ENCODE assay signal across 8 cellular contexts in genomic region chr9:131739192-131739961, GRCh38. TPM values are rescaled to one million over a fixed set of nuclear protein-coding genes. Genes with fewer than 3 reads are reported as not detected.
DNase-seq lines count a peak whose midpoint lies in the region; ATAC-seq and TF ChIP-seq lines count a peak whose summit lies in the region.

No MANE protein-coding gene starts in this region.

- peak in 2 of 7 experiments; percentile 0 to 16 for TF ChIP-seq CTCF in body of pancreas (IDR thresholded peaks at IDR 0.05)
- TF ChIP-seq CTCF in smooth muscle cell (IDR thresholded peaks at IDR 0.05; ENCODE audit: borderline replicate concordance, insufficient read depth, poor library complexity, severe bottlenecking): no peak

- H3K9ac ChIP-seq in iPS-20b (ENCODE audit: low read depth, low read length): peak overlapping the region; percentile 77
- H3K9ac ChIP-seq in smooth muscle cell (ENCODE audit: low read depth): peak overlapping the region; percentile 62

- H3K27me3 ChIP-seq in SJCRH30 (no peaks in the 10 kb centered on the region), body of pancreas (no peaks in the 10 kb centered on the region), iPS-20b (ENCODE audit: insufficient read depth, low read length) (no peaks in the 10 kb centered on the region), smooth muscle cell (ENCODE audit: low read depth) (no peaks in the 10 kb centered on the region)

- H3K79me2 ChIP-seq in smooth muscle cell (ENCODE audit: low read depth): peaks cover 47% of the 10 kb centered on the region

- WGBS in body of pancreas, 2 donors: 0 to 6% methylated on average over 2 to 47 of the region's 96 CpGs
- WGBS in smooth muscle cell (ENCODE audit: low lambda C conversion rate): under 1% methylated on average over 52 of the region's 96 CpGs

- DNase-seq in SJCRH30: peak; percentile 50 to 54
- DNase-seq in body of pancreas: peak; percentile 40 to 61 (median 49)
- peak; percentile 6 for DNase-seq in smooth muscle cell (lab: John Stamatoyannopoulos, UW; ENCODE audit: unreplicated experiment)
- no peak for DNase-seq in HPDE6-E6E7 (ENCODE audit: extremely low spot score)
- no peak for DNase-seq in NCI-H1930 (lab: John Stamatoyannopoulos, UW)

- H3K4me3 ChIP-seq in SJCRH30 (peak overlapping the region; percentile 77), body of pancreas (peak overlapping the region in 1 of 2 donors; percentile 16), iPS-20b (ENCODE audit: low read length) (peak overlapping the region; percentile 96), smooth muscle cell (peak overlapping the region; percentile 74)

- no peaks in the 10 kb centered on the region for H3K9me3 ChIP-seq in SJCRH30 (replicated peaks)
- H3K9me3 ChIP-seq in body of pancreas: no peaks in the 10 kb centered on the region
- no peaks in the 10 kb centered on the region for H3K9me3 ChIP-seq in iPS-20b (ENCODE audit: insufficient read depth, low read depth, low read length)
- H3K9me3 ChIP-seq in smooth muscle cell (replicated peaks; ENCODE audit: low read depth): no peaks in the 10 kb centered on the region

- TF ChIP-seq POLR2A in body of pancreas (IDR thresholded peaks at IDR 0.05): peak in 2 of 3 donors; percentile 23 to 24

- ATAC-seq in GM18502 (IDR thresholded peaks at IDR 0.05; ENCODE audit: poor library complexity, unreplicated experiment): peak; percentile 27
- peak; percentile 45 for ATAC-seq in HG02763 (IDR thresholded peaks at IDR 0.05; ENCODE audit: unreplicated experiment)
- peak; percentile 54 for ATAC-seq in body of pancreas

- H3K36me3 ChIP-seq in SJCRH30: no peaks in the 10 kb centered on the region
- no peaks in the 10 kb centered on the region for H3K36me3 ChIP-seq in body of pancreas (replicated peaks in 1 of 2; ENCODE audit: insufficient read depth in 1 of 2, low read depth in 2 of 2)
- no peaks in the 10 kb centered on the region for H3K36me3 ChIP-seq in iPS-20b (ENCODE audit: insufficient read depth, low read depth, low read length)
- H3K36me3 ChIP-seq in smooth muscle cell (ENCODE audit: low read depth): no peaks in the 10 kb centered on the region

- peak overlapping the region; percentile 66 for H3K27ac ChIP-seq in SJCRH30
- H3K27ac ChIP-seq in body of pancreas: peak overlapping the region; percentile 78 to 86 (median 82)
- no peak overlapping the region for H3K27ac ChIP-seq in iPS-20b (ENCODE audit: low read length)
- no peak overlapping the region for H3K27ac ChIP-seq in smooth muscle cell (ENCODE audit: low read depth)

- H2AFZ ChIP-seq in smooth muscle cell (ENCODE audit: low read depth): peak overlapping the region; percentile 43

- H3K4me1 ChIP-seq in SJCRH30 (peaks cover 33% of the 10 kb centered on the region), body of pancreas (peaks cover 57% of the 10 kb centered on the region), iPS-20b (ENCODE audit: insufficient read depth, low read length) (peaks cover 24% of the 10 kb centered on the region), smooth muscle cell (ENCODE audit: low read depth) (peaks cover 7% of the 10 kb centered on the region)

- H3K4me2 ChIP-seq in smooth muscle cell: peak overlapping the region; percentile 98

- peaks cover 7% of the 10 kb centered on the region for H3F3A ChIP-seq in smooth muscle cell (ENCODE audit: low read depth)

- H4K20me1 ChIP-seq in smooth muscle cell (ENCODE audit: low read depth): peaks cover 43% of the 10 kb centered on the region

- intact Hi-C loops in body of pancreas (cut with DNase I): loop anchor here (10.0 kb wide), 1 partner anchor 115 kb away; no protein-coding TSS in a partner anchor

RNA-seq across cellular contexts. Expression of gene RAPGEF1, which starts 0.5 kb away (rescaled TPM):
- total RNA-seq in SJCRH30 (2014; rRNA removed; shearing (Covaris generic)): 78.5 and 82.0 TPM in 2 replicates
- total RNA-seq in body of pancreas: 10 to 100 TPM; 30.1 to 70.5 TPM
- total RNA-seq in smooth muscle cell: 15.3 and 17.8 TPM in 2 replicates
- 16.4 and 21.8 TPM in 2 replicates for polyA plus RNA-seq in smooth muscle cell

Comparison
In these comparisons a context has a peak if more than half of its experiments do, and no peak if none do; other contexts are left out.
1. DNase-seq: peak in SJCRH30 (2 of 2), body of pancreas (4 of 4) and smooth muscle cell (single experiment); none in HPDE6-E6E7 (single experiment) and NCI-H1930 (0 of 2).
2. H3K27ac ChIP-seq: peak in SJCRH30 (single experiment) and body of pancreas (4 of 4); none in iPS-20b (single experiment) and smooth muscle cell (single experiment).
3. Peak in every context shown above with its lines, with median percentiles within 50 percentile points of each other: ATAC-seq.